26 cellular contexts compared by ENCODE assay signal in genomic region chr12:4472045-4472444, GRCh38. TPM values are rescaled to one million over a fixed set of nuclear protein-coding genes. Genes with fewer than 3 reads are reported as not detected.
"Had no signal": no experiment of that assay in that cellular context is flagged by ENCODE, and none has a peak within 500 bp of the region (broad histone marks: within the 10 kb centered on the region; RNA-seq: fewer than 3 reads in every experiment).

No MANE protein-coding gene starts in this region.

- H3K36me3 ChIP-seq: colonic mucosa, esophagus squamous epithelium, right lobe of liver, thoracic aorta, WERI-Rb-1 had no signal

- ATAC-seq: activated CD8-positive, alpha-beta T cell treated with anti-CD3 and anti-CD28 coated beads, Interleukin-2, amount 10 ng/mL, durations not matched to agents 7 days and 5 days; activated naive CD4-positive, alpha-beta T cell treated with anti-CD3 and anti-CD28 coated beads, Interleukin-2, amount 50 U/mL, for 72 hours; activated T-cell treated with anti-CD3 and anti-CD28 coated beads, Interleukin-2, amount 50 U/mL, for 72 hours; body of pancreas had no signal

- H3K27ac Mint-ChIP-seq: activated CD4-positive, alpha-beta T cell treated with anti-CD3 and anti-CD28 coated beads, Interleukin-2, amount 10 ng/mL, durations not matched to agents 24 days and 14 days; activated CD8-positive, alpha-beta T cell treated with anti-CD3 and anti-CD28 coated beads, Interleukin-2, amount 10 ng/mL, durations not matched to agents 7 days and 5 days; activated T-cell treated with anti-CD3 and anti-CD28 coated beads, Interleukin-2, amount 50 U/mL, for 72 hours had no signal

- H3K9me3 ChIP-seq: body of pancreas, colonic mucosa, esophagus squamous epithelium, right lobe of liver, thoracic aorta had no signal

- H3K36me3 Mint-ChIP-seq: activated naive CD4-positive, alpha-beta T cell treated with anti-CD3 and anti-CD28 coated beads, Interleukin-2, amount 50 U/mL, for 72 hours had no signal

- H3K4me3 Mint-ChIP-seq: activated CD4-positive, alpha-beta T cell treated with anti-CD3 and anti-CD28 coated beads, Interleukin-2, amount 10 ng/mL, durations not matched to agents 24 days and 14 days; activated CD8-positive, alpha-beta T cell treated with anti-CD3 and anti-CD28 coated beads, Interleukin-2, amount 10 ng/mL, durations not matched to agents 7 days and 5 days; activated T-cell treated with anti-CD3 and anti-CD28 coated beads, Interleukin-2, amount 50 U/mL, for 72 hours had no signal

- H3K27me3 ChIP-seq: body of pancreas, colonic mucosa, right lobe of liver had no signal

- H3K4me1 ChIP-seq: body of pancreas, colonic mucosa, esophagus squamous epithelium, right lobe of liver had no signal

- H3K9me3 Mint-ChIP-seq: activated CD4-positive, alpha-beta T cell treated with anti-CD3 and anti-CD28 coated beads, Interleukin-2, amount 10 ng/mL, durations not matched to agents 24 days and 14 days; activated naive CD4-positive, alpha-beta T cell treated with anti-CD3 and anti-CD28 coated beads, Interleukin-2, amount 50 U/mL, for 72 hours; activated T-cell treated with anti-CD3 and anti-CD28 coated beads, Interleukin-2, amount 50 U/mL, for 72 hours had no signal

- DNase-seq: activated CD4-positive, alpha-beta T cell treated with anti-CD3 and anti-CD28 coated beads, Interleukin-2, amount 10 ng/mL, durations not matched to agents 24 days and 14 days; activated CD8-positive, alpha-beta memory T cell treated with anti-CD3 and anti-CD28 coated beads, Interleukin-2, amount 50 U/mL, for 4 hours; activated CD8-positive, alpha-beta T cell treated with anti-CD3 and anti-CD28 coated beads, Interleukin-2, amount 10 ng/mL, durations not matched to agents 7 days and 5 days; activated gamma-delta T cell; activated T-cell treated with anti-CD3 and anti-CD28 coated beads, Interleukin-2, amount 50 U/mL, for 72 hours; amygdala; body of pancreas; central memory CD4-positive, alpha-beta T cell; colonic mucosa; effector CD4-positive, alpha-beta T cell; esophagus squamous epithelium; hippocampal formation; right lobe of liver; WERI-Rb-1 had no signal

- FAIRE-seq: endothelial cell of umbilical vein had no signal

- H3K4me2 ChIP-seq: smooth muscle cell had no signal

- H3K27ac ChIP-seq: body of pancreas, colonic mucosa, esophagus squamous epithelium, right lobe of liver, thoracic aorta, WERI-Rb-1 had no signal

- H3K4me3 ChIP-seq: body of pancreas, colonic mucosa, esophagus squamous epithelium, right lobe of liver, smooth muscle cell, thoracic aorta had no signal

RNA-seq across cellular contexts. Expression of gene FGF6, which starts 26.4 kb away (rescaled TPM):
- total RNA-seq: activated CD4-positive, alpha-beta T cell treated with anti-CD3 and anti-CD28 coated beads, Interleukin-2, amount 10 ng/mL, durations not matched to agents 24 days and 14 days; activated CD8-positive, alpha-beta T cell treated with anti-CD3 and anti-CD28 coated beads, Interleukin-2, amount 10 ng/mL, durations not matched to agents 7 days and 5 days; activated naive CD4-positive, alpha-beta T cell treated with anti-CD3 and anti-CD28 coated beads, Interleukin-2, amount 50 U/mL, for 72 hours; activated T-cell treated with anti-CD3 and anti-CD28 coated beads, Interleukin-2, amount 50 U/mL, for 72 hours; body of pancreas; colonic mucosa; endothelial cell of umbilical vein; esophagus squamous epithelium; fibroblast of villous mesenchyme; kidney epithelial cell; liver; mesenteric fat pad; osteocyte; pulmonary artery endothelial cell; right lobe of liver; smooth muscle cell; T-helper 1 cell treated with Interleukin-12 subunit alpha and Interleukin-12 subunit beta and Interleukin-4 antibody, amounts not matched to agents 30 ng/mL and 1 ng/mL, for 36 hours; thoracic aorta had no signal
- polyA plus RNA-seq: endothelial cell of umbilical vein, liver, neural cell, smooth muscle cell had no signal
